Comparison of ENCODE assay signal across 1 cellular context in genomic region chr1:1942753-1943656, GRCh38.
TF ChIP-seq lines count a peak whose summit lies in the region.

No MANE protein-coding gene starts in this region.

TF ChIP-seq in HepG2, 621 proteins besides CTCF, POLR2A, EP300 and RAD21 (continued from another document and continues in another):
- TF ChIP-seq ZNF230 (CRISPR knock-in tag; IDR thresholded peaks at IDR 0.05) = peak; percentile 80
- TF ChIP-seq ATF3 (CRISPR knock-in tag; IDR thresholded peaks at IDR 0.05) = 0 out of 2 replicates have a peak, but pooled peaks have one; percentile 11
- peak; percentile 85 for TF ChIP-seq ZSCAN29 (CRISPR knock-in tag; conservative IDR thresholded peaks at IDR 0.05)
- peak; percentile 84; the same call in 1 of the 2 replicates for TF ChIP-seq ZNF792 (CRISPR knock-in tag; IDR thresholded peaks at IDR 0.05)
- TF ChIP-seq KLF16 (CRISPR knock-in tag; IDR thresholded peaks at IDR 0.05) = peak in 1 of 2 experiments; percentile 28; a peak in 2 of 4 replicates
- TF ChIP-seq ZFP41 (CRISPR knock-in tag; IDR thresholded peaks at IDR 0.05; ENCODE audit: borderline replicate concordance) = no peak; the same call in 1 of the 2 replicates
- no peak for TF ChIP-seq NCOA1 (CRISPR knock-in tag; IDR thresholded peaks at IDR 0.05)
- TF ChIP-seq SNRNP70 (IDR thresholded peaks at IDR 0.05; ENCODE audit: low read depth, low read length) = no peak
- TF ChIP-seq ZNF350 (CRISPR knock-in tag; IDR thresholded peaks at IDR 0.05; ENCODE audit: borderline replicate concordance, low read depth) = peak; percentile 86
- peak; percentile 45; the same call in 1 of the 2 replicates for TF ChIP-seq KDM1A (CRISPR knock-in tag; IDR thresholded peaks at IDR 0.05)
- no peak for TF ChIP-seq PAF1 (CRISPR knock-in tag; IDR thresholded peaks at IDR 0.05)
- no peak for TF ChIP-seq STAT6 (CRISPR knock-in tag; IDR thresholded peaks at IDR 0.05; ENCODE audit: borderline replicate concordance)
- peak; percentile 82 for TF ChIP-seq GATAD2A (CRISPR knock-in tag; IDR thresholded peaks at IDR 0.05)
- no peak for TF ChIP-seq RBM22 (optimal IDR thresholded peaks at IDR 0.05; ENCODE audit: low read length)
- TF ChIP-seq NR2F6 (IDR thresholded peaks at IDR 0.05) = peak; percentile 89
- peak; percentile 93 for TF ChIP-seq NR2F6 (CRISPR knock-in tag; IDR thresholded peaks at IDR 0.05)
- TF ChIP-seq ZNF451 (CRISPR knock-in tag; IDR thresholded peaks at IDR 0.05) = 0 out of 2 replicates have a peak, but pooled peaks have one; percentile 27
- TF ChIP-seq ARID4A (CRISPR knock-in tag; IDR thresholded peaks at IDR 0.05; ENCODE audit: borderline replicate concordance) = peak; percentile 81
- TF ChIP-seq THAP7 (CRISPR knock-in tag; IDR thresholded peaks at IDR 0.05) = no peak; the same call in 1 of the 2 replicates
- no peak for TF ChIP-seq POGZ (CRISPR knock-in tag; IDR thresholded peaks at IDR 0.05)
- TF ChIP-seq IKZF1 (IDR thresholded peaks at IDR 0.05) = no peak
- no peak for TF ChIP-seq ATF1 (CRISPR knock-in tag; IDR thresholded peaks at IDR 0.05)
- no peak for TF ChIP-seq MLXIP (CRISPR knock-in tag; IDR thresholded peaks at IDR 0.05; ENCODE audit: borderline replicate concordance)
- TF ChIP-seq ZFP36 (IDR thresholded peaks at IDR 0.05; ENCODE audit: borderline replicate concordance, low read depth, low read length, partially characterized antibody) = no peak
- peak; percentile 92 for TF ChIP-seq NR2C2 (CRISPR knock-in tag; IDR thresholded peaks at IDR 0.05; ENCODE audit: borderline replicate concordance)
- TF ChIP-seq SNAPC4 (CRISPR knock-in tag; IDR thresholded peaks at IDR 0.05) = peak; percentile 78
- TF ChIP-seq ZNF232 (CRISPR knock-in tag; IDR thresholded peaks at IDR 0.05; ENCODE audit: borderline replicate concordance) = peak; percentile 16; the same call in 1 of the 2 replicates
- no peak for TF ChIP-seq NFATC3 (CRISPR knock-in tag; IDR thresholded peaks at IDR 0.05)
- TF ChIP-seq ATF4 (CRISPR knock-in tag; IDR thresholded peaks at IDR 0.05) = 0 out of 4 replicates have a peak, but pooled peaks of 1 of the 2 experiments have one; percentile 36
- TF ChIP-seq ZNF24 (IDR thresholded peaks at IDR 0.05) = no peak
- TF ChIP-seq XRCC5 (optimal IDR thresholded peaks at IDR 0.05; ENCODE audit: low read length) = no peak
- 0 out of 2 replicates have a peak, but pooled peaks have one; percentile 37 for TF ChIP-seq KLF11 (CRISPR knock-in tag; IDR thresholded peaks at IDR 0.05)
- peak; percentile 26; the same call in 1 of the 2 replicates for TF ChIP-seq MYPOP (CRISPR knock-in tag; IDR thresholded peaks at IDR 0.05)
- TF ChIP-seq GZF1 (CRISPR knock-in tag; IDR thresholded peaks at IDR 0.05) = no peak
- TF ChIP-seq ZNF296 (CRISPR knock-in tag; conservative IDR thresholded peaks at IDR 0.05) = no peak; the same call in 1 of the 2 replicates
- no peak for TF ChIP-seq CENPT (CRISPR knock-in tag; IDR thresholded peaks at IDR 0.05; ENCODE audit: low read depth)
- 0 out of 2 replicates have a peak, but pooled peaks have one; percentile 49 for TF ChIP-seq ZBTB34 (CRISPR knock-in tag; IDR thresholded peaks at IDR 0.05)
- no peak for TF ChIP-seq RFXANK (CRISPR knock-in tag; IDR thresholded peaks at IDR 0.05)
- no peak for TF ChIP-seq PLRG1 (conservative IDR thresholded peaks at IDR 0.05)
- no peak for TF ChIP-seq CHD4 (IDR thresholded peaks at IDR 0.05; ENCODE audit: borderline replicate concordance, low read length)
- peak; percentile 69; the same call in 1 of the 2 replicates for TF ChIP-seq NR1H2 (CRISPR knock-in tag; IDR thresholded peaks at IDR 0.05; ENCODE audit: borderline replicate concordance, low read depth)
- TF ChIP-seq RAD51 (IDR thresholded peaks at IDR 0.05; ENCODE audit: borderline replicate concordance) = no peak
- TF ChIP-seq ZNF670 (CRISPR knock-in tag; IDR thresholded peaks at IDR 0.05; ENCODE audit: borderline replicate concordance) = no peak; the same call in 1 of the 2 replicates
- no peak for TF ChIP-seq ETV6 (CRISPR knock-in tag; conservative IDR thresholded peaks at IDR 0.05)
- no peak for TF ChIP-seq TGIF2 (CRISPR knock-in tag; IDR thresholded peaks at IDR 0.05)
- peak; percentile 89 for TF ChIP-seq ZFP36L1 (CRISPR knock-in tag; IDR thresholded peaks at IDR 0.05)
